8 cellular contexts compared by ENCODE assay signal in genomic region chr2:42859006-42859552, GRCh38.
DNase-seq lines count a peak whose midpoint lies in the region; ATAC-seq, FAIRE-seq and TF ChIP-seq lines count a peak whose summit lies in the region.

No MANE protein-coding gene starts in this region.

- no peaks in the 10 kb centered on the region for H3K36me3 ChIP-seq in gastrocnemius medialis

- POLR2A ChIA-PET in RWPE1 (lab: Yijun Ruan, JAX; ENCODE audit: low non-redundant PET), result no interaction called here

- CTCF ChIA-PET in RWPE1 (lab: Yijun Ruan, JAX), result interaction anchor here (0.6 to 1.4 kb wide), 8 partner anchors 8 to 638 kb away, joined by 3 to 6 read pairs (median 4); no protein-coding TSS in a partner anchor

- in situ Hi-C loops in KBM-7 (cut with MboI; ENCODE audit: low pct_unique_long_range_greater_than_20kb, low sequenced_read_pairs), result no loop called here
- in situ Hi-C loops in gastrocnemius medialis (cut with MboI; ENCODE audit: low sequenced_read_pairs in 4 of 4), result no loop called here

- peaks cover 3% of the 10 kb centered on the region in 2 donors for H3K4me1 ChIP-seq in gastrocnemius medialis

- no peaks in the 10 kb centered on the region for H3K27me3 ChIP-seq in gastrocnemius medialis

- no peak for TF ChIP-seq POLR2A in gastrocnemius medialis (IDR thresholded peaks at IDR 0.05)

- H3K9me3 ChIP-seq in gastrocnemius medialis, result peaks cover 0 to 5% (median 0%) of the 10 kb centered on the region in 3 donors

- H3K27ac ChIP-seq in RWPE1 (no peak overlapping the region), gastrocnemius medialis (no peak overlapping the region)

- ATAC-seq in gastrocnemius medialis, result no peak
- ATAC-seq in GM21529 (IDR thresholded peaks at IDR 0.05; ENCODE audit: unreplicated experiment), result no peak
- no peak for ATAC-seq in GM21423 (IDR thresholded peaks at IDR 0.05; ENCODE audit: unreplicated experiment)

- no peak overlapping the region for H3K4me3 ChIP-seq in gastrocnemius medialis

- DNase-seq in Daoy (ENCODE audit: low read depth) (peak; percentile 65), KBM-7 (peak; percentile 90), RWPE1 (ENCODE audit: low spot score) (peak; percentile 63), activated T-helper 1 cell treated with Interleukin-2 at 50 U/mL for 16 hours (ENCODE audit: low read depth) (peak; percentile 10), frontal cortex (ENCODE audit: low spot score in 2 of 2) (peak; percentile 45 to 54), gastrocnemius medialis (no peak)

- FAIRE-seq in frontal cortex (lab: Jason Lieb, UNC), result peak; percentile 31

- TF ChIP-seq CTCF in RWPE1 (conservative IDR thresholded peaks at IDR 0.05; ENCODE audit: low read depth) (peak; percentile 79), gastrocnemius medialis (IDR thresholded peaks at IDR 0.05 in 4 of 5, conservative IDR thresholded peaks at IDR 0.05 in 1 of 5) (peak; percentile 59 to 81 (median 76))

- intact Hi-C loops in gastrocnemius medialis (cut with DNase I; ENCODE audit: low total_unique reads), result loop anchor here (5.0 to 10.0 kb wide), 2 partner anchors 68 to 376 kb away; no protein-coding TSS in a partner anchor

Comparison
In these comparisons a context has a peak if more than half of its experiments do, and no peak if none do; other contexts are left out.
1. DNase-seq: peak in Daoy (single experiment), KBM-7 (single experiment), RWPE1 (single experiment), activated T-helper 1 cell treated with Interleukin-2 at 50 U/mL for 16 hours (single experiment) and frontal cortex (2 of 2); none in gastrocnemius medialis (0 of 2).